ENCODE assay signal across 8 cellular contexts in the genomic region with DNA sequence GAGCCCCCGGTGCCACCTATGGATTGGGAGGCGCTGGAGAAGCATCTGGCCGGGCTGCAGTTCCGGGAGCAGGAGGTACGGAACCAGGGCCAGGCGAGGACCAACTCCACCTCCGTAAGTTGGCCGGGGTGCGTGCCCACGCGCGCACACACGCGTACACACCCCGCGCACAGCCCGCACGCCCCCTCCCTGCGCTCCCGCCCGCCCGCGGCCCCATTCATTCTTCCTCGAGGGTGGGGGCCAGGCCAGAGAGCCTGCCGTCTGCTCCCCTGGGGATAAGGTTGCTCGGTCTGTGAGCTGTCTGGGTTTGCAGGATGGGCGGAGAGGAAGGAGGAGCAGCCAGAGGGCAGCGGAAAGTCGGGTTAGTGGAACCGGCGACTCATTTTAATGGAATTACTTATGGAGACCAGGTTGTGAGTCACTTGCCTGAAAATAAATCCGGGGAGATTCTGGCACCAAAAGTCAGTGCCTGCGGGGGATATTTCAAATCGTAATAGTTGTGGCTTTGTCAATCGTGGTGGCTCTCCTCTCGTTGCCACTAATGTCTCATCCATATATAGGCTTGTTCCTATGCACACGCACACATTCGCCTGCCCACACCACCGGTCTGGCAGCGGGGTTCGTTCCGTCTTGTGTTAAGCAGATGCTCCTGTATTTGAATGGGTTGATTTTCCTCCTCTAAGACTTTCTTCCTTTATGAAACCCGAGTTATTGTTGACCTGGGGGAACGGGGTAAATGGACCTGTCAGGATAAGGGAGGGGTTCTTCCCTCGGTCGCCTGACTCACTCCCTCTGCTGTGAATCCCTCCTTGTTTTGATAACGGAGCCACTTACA.
DNase-seq lines count a peak whose midpoint lies in the region; ATAC-seq, FAIRE-seq and TF ChIP-seq lines count a peak whose summit lies in the region.

No MANE protein-coding gene starts in this region.

- FAIRE-seq in small intestine (lab: Jason Lieb, UNC) = no peak

- H3K27ac Mint-ChIP-seq in CD14-positive monocyte = peak overlapping the region in 4 of 7 donors; percentile 26 to 71 (median 52)

- ATAC-seq in HG02588 (IDR thresholded peaks at IDR 0.05; ENCODE audit: unreplicated experiment) (no peak), HG03135 (IDR thresholded peaks at IDR 0.05; ENCODE audit: unreplicated experiment) (no peak)

- H3K4me3 ChIP-seq in HFF-Myc (replicated peaks; ENCODE audit: low read depth, low read length) (peak overlapping the region; percentile 80), Peyer's patch (peak overlapping the region; percentile 47 to 73 (median 62)), kidney epithelial cell (ENCODE audit: low read depth, low read length) (peak overlapping the region; percentile 59), small intestine (ENCODE audit: low read depth in 1 of 2, low read length in 2 of 2) (peak overlapping the region; percentile 38 to 56)

- H3K36me3 Mint-ChIP-seq in CD14-positive monocyte = peaks cover 3 to 10% of the 10 kb centered on the region in 2 donors

- H3K27ac ChIP-seq in Peyer's patch (peak overlapping the region; percentile 74 to 95 (median 79)), cingulate gyrus (ENCODE audit: low read depth, low read length) (peak overlapping the region; percentile 91), small intestine (ENCODE audit: low read depth in 1 of 2, low read length in 1 of 2) (peak overlapping the region in 1 of 2 donors; percentile 91)

- H3K4me1 Mint-ChIP-seq in CD14-positive monocyte = peaks cover 23% of the 10 kb centered on the region

- H3K9me3 ChIP-seq in Peyer's patch = no peaks in the 10 kb centered on the region
- H3K9me3 ChIP-seq in small intestine (ENCODE audit: control insufficient read depth, low read depth) = no peaks in the 10 kb centered on the region

- TF ChIP-seq POLR2A in Peyer's patch (IDR thresholded peaks at IDR 0.05) = no peak

- no peaks in the 10 kb centered on the region for H3K27me3 ChIP-seq in Peyer's patch
- H3K27me3 ChIP-seq in kidney epithelial cell (ENCODE audit: control insufficient read depth, insufficient read depth, low read length) = no peaks in the 10 kb centered on the region
- peaks cover 3 to 10% of the 10 kb centered on the region in 2 donors for H3K27me3 ChIP-seq in small intestine (ENCODE audit: control insufficient read depth in 2 of 2, insufficient read depth in 2 of 2, low read length in 2 of 2)

- peaks cover 37 to 57% (median 48%) of the 10 kb centered on the region in 3 donors for H3K27me3 Mint-ChIP-seq in CD14-positive monocyte (ENCODE audit: low read depth in 3 of 3)

- H3K36me3 ChIP-seq in Peyer's patch = no peaks in the 10 kb centered on the region
- no peaks in the 10 kb centered on the region for H3K36me3 ChIP-seq in kidney epithelial cell (ENCODE audit: control insufficient read depth, insufficient read depth, low read length)
- H3K36me3 ChIP-seq in small intestine (ENCODE audit: control insufficient read depth in 2 of 2, insufficient read depth in 2 of 2, low read length in 2 of 2) = no peaks in the 10 kb centered on the region

- DNase-seq in CD14-positive monocyte (ENCODE audit: low spot score) (no peak), HFF-Myc (ENCODE audit: extremely low read depth, low read depth) (peak; percentile 90), Peyer's patch (peak in 2 of 3 donors; percentile 54 to 63), kidney epithelial cell (ENCODE audit: low read depth) (peak; percentile 92), small intestine (peak; percentile 12)

- H3K4me3 Mint-ChIP-seq in CD14-positive monocyte = peak overlapping the region; percentile 83 to 94

- TF ChIP-seq CTCF in CD14-positive monocyte (IDR thresholded peaks at IDR 0.05) = no peak
- no peak for TF ChIP-seq CTCF in HFF-Myc (IDR thresholded peaks at IDR 0.05; ENCODE audit: low read depth, low read length, missing control alignments)
- no peak for TF ChIP-seq CTCF in Peyer's patch (IDR thresholded peaks at IDR 0.05)
- TF ChIP-seq CTCF in kidney epithelial cell (IDR thresholded peaks at IDR 0.05; ENCODE audit: insufficient read depth, low read length, poor library complexity, severe bottlenecking) = no peak

- peaks cover 0 to 33% (median 2%) of the 10 kb centered on the region in 4 donors for H3K4me1 ChIP-seq in Peyer's patch
- peaks cover 0 to 4% of the 10 kb centered on the region in 2 donors for H3K4me1 ChIP-seq in small intestine (ENCODE audit: control insufficient read depth in 2 of 2, insufficient read depth in 1 of 2, low read depth in 1 of 2, low read length in 1 of 2)

- intact Hi-C loops in CD14-positive monocyte (cut with micrococcal nuclease) = no loop called here

- peaks cover 0 to 8% (median 6%) of the 10 kb centered on the region in 7 donors for H3K9me3 Mint-ChIP-seq in CD14-positive monocyte

- WGBS in small intestine, 3 donors = 1% methylated on average over 41 to 47 of the region's 47 CpGs
